ENCODE assay signal across 33 cellular contexts in the genomic region with DNA sequence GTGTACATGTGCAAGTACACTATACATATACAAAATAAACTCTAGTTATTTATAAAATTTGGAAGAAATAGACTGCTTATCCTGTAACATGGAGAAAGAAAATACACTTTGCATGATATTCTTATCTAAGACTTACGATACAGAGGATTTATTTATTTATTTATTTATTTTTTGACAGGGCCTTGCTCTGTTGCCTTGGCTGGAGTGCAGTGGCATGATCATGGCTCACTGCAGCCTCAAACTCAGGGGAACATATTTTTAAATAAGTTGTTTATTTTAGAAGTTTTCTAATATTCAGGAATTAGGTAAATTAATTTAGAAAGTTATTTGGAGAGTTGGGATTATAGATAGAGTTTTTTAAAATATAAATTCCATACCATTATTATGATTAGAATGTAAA.
"Had no signal": no experiment of that assay in that cellular context is flagged by ENCODE, and none has a peak within 500 bp of the region (broad histone marks: within the 10 kb centered on the region; RNA-seq: fewer than 3 reads in every experiment).

No MANE protein-coding gene starts in this region.

- H3K27me3 ChIP-seq: MG63 had no signal

- H3K36me3 ChIP-seq: MG63 had no signal

- H3K27ac ChIP-seq: KMS-11 had no signal

- H3K4me3 ChIP-seq: MG63 had no signal

- H3K9me3 ChIP-seq: MG63 had no signal

- DNase-seq: Karpas-422, Kasumi-1, MG63, MM.1S, MV-4-11, NCI-H1048, NCI-H1092, NCI-H1092 treated with DMSO at 0.1 percent for 48 hours, NCI-H1105, NCI-H1105 treated with DMSO at 0.1 percent for 48 hours, NCI-H1417 treated with DMSO at 0.1 percent for 48 hours, NCI-H1436, NCI-H1436 treated with DMSO at 0.1 percent for 48 hours, NCI-H146, NCI-H1694, NCI-H1694 treated with DMSO at 0.1 percent for 48 hours, NCI-H187, NCI-H187 treated with DMSO at 0.1 percent for 48 hours, NCI-H1930, NCI-H2029, NCI-H2029 treated with DMSO at 0.1 percent for 48 hours, NCI-H2081, NCI-H2081 treated with DMSO at 0.1 percent for 48 hours, NCI-H2107, NCI-H2171, NCI-H2171 treated with DMSO at 0.1 percent for 48 hours, NCI-H2227 treated with DMSO at 0.1 percent for 48 hours, NCI-H226, NCI-H345, NCI-H446, NCI-H446 treated with DMSO at 0.1 percent for 48 hours, NCI-H510A had no signal
